Comparison of ENCODE assay signal across 8 cellular contexts in genomic region chr17:82698974-82699442, GRCh38. TPM values are rescaled to one million over a fixed set of nuclear protein-coding genes. Genes with fewer than 3 reads are reported as not detected.
DNase-seq lines count a peak whose midpoint lies in the region; ATAC-seq, FAIRE-seq and TF ChIP-seq lines count a peak whose summit lies in the region.

No MANE protein-coding gene starts in this region.

- TF ChIP-seq CTCF in CD14-positive monocyte (IDR thresholded peaks at IDR 0.05) (no peak), HCT116 (IDR thresholded peaks at IDR 0.05 in 2 of 3, conservative IDR thresholded peaks at IDR 0.05 in 1 of 3; ENCODE audit: borderline replicate concordance in 1 of 3, insufficient read depth in 1 of 3, low read depth in 2 of 3, low read length in 2 of 3) (no peak), WI38 (IDR thresholded peaks at IDR 0.05; ENCODE audit: low read depth, low read length) (no peak)

- H3K36me3 Mint-ChIP-seq in CD14-positive monocyte (peaks cover 0 to 6% of the 10 kb centered on the region in 2 donors), immature natural killer cell (peaks cover 6 to 7% (median 7%) of the 10 kb centered on the region in 3 donors)

- H3K9ac ChIP-seq in HCT116 (ENCODE audit: low read length), result no peak overlapping the region

- H3K4me1 ChIP-seq in HCT116 (ENCODE audit: control insufficient read depth in 1 of 2, insufficient read depth in 2 of 2, low read length in 2 of 2), result peaks cover 7 to 14% of the 10 kb centered on the region in 2 experiments; a peak in 2 of 4 replicates

- H2AFZ ChIP-seq in HCT116 (ENCODE audit: low read depth, low read length, poor library complexity, severe bottlenecking), result no peak overlapping the region

- no TSS peak for BruUV-seq in HCT116 (replicated peaks; lab: Mats Ljungman, UMichigan)

- no peak for TF ChIP-seq RAD21 in HCT116 (IDR thresholded peaks at IDR 0.05; ENCODE audit: low read depth)

- H3K27ac ChIP-seq in HCT116 (ENCODE audit: low read depth, low read length), result peak overlapping the region; percentile 21; the same call in 1 of the 2 replicates
- peak overlapping the region; percentile 24 for H3K27ac ChIP-seq in temporal lobe (ENCODE audit: low read depth, low read length)

- H3K27ac Mint-ChIP-seq in CD14-positive monocyte, result peak overlapping the region in 3 of 7 donors; percentile 26 to 78 (median 70)
- H3K27ac Mint-ChIP-seq in immature natural killer cell, result peak overlapping the region in 3 of 6 donors; percentile 50 to 81 (median 64)

- H3K4me2 ChIP-seq in HCT116 (ENCODE audit: low read length), result peak overlapping the region; percentile 74

- no peaks in the 10 kb centered on the region for H4K20me1 ChIP-seq in HCT116 (ENCODE audit: insufficient read depth)

- RAD21 ChIA-PET in HCT116 (lab: Charles Lee; ENCODE audit: low non-redundant PET in 1 of 2, low total read pairs in 2 of 2, uncharacterized antibody in 2 of 2, unreplicated experiment in 2 of 2), result no interaction called here

- H3K9me3 ChIP-seq in HCT116 (ENCODE audit: control insufficient read depth in 1 of 2, insufficient read depth in 1 of 2, low read depth in 1 of 2, low read length in 2 of 2), result peaks cover 16 to 18% of the 10 kb centered on the region in 2 experiments; a peak in 3 of 4 replicates

- intact Hi-C loops in CD14-positive monocyte (cut with micrococcal nuclease), result loop anchor here (2.0 to 10.0 kb wide), 4 partner anchors 50 to 244 kb away; partner anchors contain the start of genes WDR45B (in 2 of the 2), CYBC1 (in 1 of the 2), NARF (in 1 of the 2) and TBCD (in 1 of the 2)
- intact Hi-C loops in HCT116 (cut with micrococcal nuclease), result no loop called here

- no peak for DNase-seq in CD14-positive monocyte (ENCODE audit: low spot score)
- no peak for DNase-seq in HCT116 (ENCODE audit: low read depth, low spot score)
- no peak for DNase-seq in immature natural killer cell
- DNase-seq in GM12891 (ENCODE audit: insufficient read length, low spot score), result no peak
- no peak for DNase-seq in stimulated activated CD8-positive, alpha-beta memory T cell treated with anti-CD3 and anti-CD28 coated beads, Interleukin-4, amount 100 ng/mL, for 48 hours
- no peak for DNase-seq in NCI-H1048 (lab: John Stamatoyannopoulos, UW)

- H3K9me2 ChIP-seq in HCT116 (ENCODE audit: insufficient read depth), result no peaks in the 10 kb centered on the region

- TF ChIP-seq POLR2A in HCT116 (IDR thresholded peaks at IDR 0.05; ENCODE audit: borderline replicate concordance, extremely low read depth, insufficient read depth, insufficient read length) (no peak), GM12891 (IDR thresholded peaks at IDR 0.05; ENCODE audit: low read depth, low read length) (no peak)

- CTCF ChIA-PET in HCT116 (lab: Charles Lee), result interaction anchor here (0.7 kb wide), 1 partner anchor 1498 kb away, joined by 3 read pairs; no protein-coding TSS in a partner anchor

- no peaks in the 10 kb centered on the region for H3K79me2 ChIP-seq in HCT116 (ENCODE audit: insufficient read depth, low read length)

- H3K4me1 Mint-ChIP-seq in CD14-positive monocyte, result peaks cover 9% of the 10 kb centered on the region
- H3K4me1 Mint-ChIP-seq in immature natural killer cell, result peaks cover 6 to 11% of the 10 kb centered on the region in 2 donors

- H3K4me3 ChIP-seq in HCT116 (replicated peaks in 1 of 2; ENCODE audit: low read depth in 1 of 2, low read length in 2 of 2) (peak overlapping the region; percentile 27 to 50), WI38 (ENCODE audit: low read depth, low read length) (peak overlapping the region; percentile 65)

- POLR2A ChIA-PET in HCT116 (lab: Charles Lee), result no interaction called here

- H3K9me3 Mint-ChIP-seq in CD14-positive monocyte (peaks cover 9 to 31% (median 22%) of the 10 kb centered on the region in 7 donors), immature natural killer cell (peaks cover 0 to 8% (median 3%) of the 10 kb centered on the region in 6 donors)

- H3K27me3 Mint-ChIP-seq in CD14-positive monocyte (ENCODE audit: low read depth in 3 of 3) (peaks cover 23 to 31% (median 26%) of the 10 kb centered on the region in 3 donors), immature natural killer cell (ENCODE audit: low read depth in 3 of 3) (peaks cover 4 to 6% (median 6%) of the 10 kb centered on the region in 3 donors)

- no peak for ATAC-seq in HCT116

- H3K27me3 ChIP-seq in HCT116 (ENCODE audit: insufficient read depth, low read length), result no peaks in the 10 kb centered on the region

- H3K4me3 Mint-ChIP-seq in CD14-positive monocyte (peak overlapping the region; percentile 75 to 92), immature natural killer cell (peak overlapping the region; percentile 86 to 94 (median 93))

- FAIRE-seq in GM12891 (lab: Jason Lieb, UNC), result no peak

- no peaks in the 10 kb centered on the region for H3K36me3 ChIP-seq in HCT116 (ENCODE audit: control insufficient read depth in 1 of 2, insufficient read depth in 2 of 2, low read length in 2 of 2)

TF ChIP-seq in HCT116, 20 proteins besides CTCF, POLR2A, EP300 and RAD21:
- TF ChIP-seq ZNF274 (IDR thresholded peaks at IDR 0.05; ENCODE audit: low read depth, low read length), result no peak
- TF ChIP-seq SP1 (IDR thresholded peaks at IDR 0.05; ENCODE audit: low read depth), result no peak
- TF ChIP-seq EZH2phosphoT487 (IDR thresholded peaks at IDR 0.05; ENCODE audit: borderline replicate concordance), result no peak
- TF ChIP-seq JUND (IDR thresholded peaks at IDR 0.05), result no peak
- no peak for TF ChIP-seq SRF (IDR thresholded peaks at IDR 0.05; ENCODE audit: low read depth)
- no peak for TF ChIP-seq ELF1 (IDR thresholded peaks at IDR 0.05; ENCODE audit: borderline replicate concordance, low read depth)

TF ChIP-seq in GM12891, 5 proteins besides CTCF, POLR2A, EP300 and RAD21:
- TF ChIP-seq PAX5 (IDR thresholded peaks at IDR 0.05; ENCODE audit: insufficient read depth, low read length, severe bottlenecking) (no peak), POLR2AphosphoS5 (IDR thresholded peaks at IDR 0.05; ENCODE audit: low read depth, low read length) (no peak), SPI1 (IDR thresholded peaks at IDR 0.05; ENCODE audit: low read depth, low read length) (no peak), POU2F2 (IDR thresholded peaks at IDR 0.05; ENCODE audit: low read depth, low read length) (no peak), TAF1 (IDR thresholded peaks at IDR 0.05; ENCODE audit: low read depth, low read length) (no peak)

RNA-seq across cellular contexts. Expression of gene RAB40B, which starts 0.5 kb away (rescaled TPM):
- polyA plus RNA-seq in CD14-positive monocyte (under 1 TPM; 0.75 to 0.95 TPM), immature natural killer cell (1 to 10 TPM; 3.1 to 4.4 (median 3.9) TPM)
- total RNA-seq in HCT116 (2021; ENCODE audit: unreplicated experiment) (22.1 TPM), temporal lobe (13.0 TPM)
- polyA plus RNA-seq in HCT116 (2012), result 14.6 and 16.4 TPM in 2 replicates
- polyA plus RNA-seq in GM12891 (2012; ENCODE audit: low read depth, missing spikeins), result 2.6 TPM

RNA-seq across cellular contexts. Expression of gene FN3KRP, which starts 17.5 kb away (rescaled TPM):
- polyA plus RNA-seq in CD14-positive monocyte, result 10 to 100 TPM; 16.5 to 23.2 TPM
- 35.2 TPM for total RNA-seq in HCT116 (2021; ENCODE audit: unreplicated experiment)
- 32.5 and 35.2 TPM in 2 replicates for polyA plus RNA-seq in HCT116 (2012)
- 10 to 100 TPM; 23.7 to 76.6 (median 47.3) TPM for polyA plus RNA-seq in immature natural killer cell
- total RNA-seq in temporal lobe, result 25.6 TPM
- 26.8 TPM for polyA plus RNA-seq in GM12891 (2012; ENCODE audit: low read depth, missing spikeins)

RNA-seq across cellular contexts. Expression of gene FN3K, which starts 36.4 kb away (rescaled TPM):
- polyA plus RNA-seq in CD14-positive monocyte (not detected), immature natural killer cell (1 to 10 TPM in 1 of 3 donors, under 1 TPM in 2; 0.18 to 1.1 (median 0.50) TPM)
- total RNA-seq in HCT116 (2021; ENCODE audit: unreplicated experiment) (9.9 TPM), temporal lobe (32.9 TPM)
- 8.6 and 10.7 TPM in 2 replicates for polyA plus RNA-seq in HCT116 (2012)
- polyA plus RNA-seq in GM12891 (2012; ENCODE audit: low read depth, missing spikeins), result 0.26 TPM

RNA-seq across cellular contexts. Expression of gene WDR45B, which starts 50.8 kb away (rescaled TPM):
- polyA plus RNA-seq in CD14-positive monocyte, result 10 to 100 TPM; 42.6 to 60.3 TPM
- total RNA-seq in HCT116 (2021; ENCODE audit: unreplicated experiment), result 117 TPM
- polyA plus RNA-seq in HCT116 (2012), result 148 and 173 TPM in 2 replicates
- polyA plus RNA-seq in immature natural killer cell, result 10 to 100 TPM; 34.3 to 65.5 (median 48.9) TPM
- total RNA-seq in temporal lobe, result 43.0 TPM
- polyA plus RNA-seq in GM12891 (2012; ENCODE audit: low read depth, missing spikeins), result 32.0 TPM

RNA-seq across cellular contexts. Expression of gene TBCD, which starts 52.9 kb away (rescaled TPM):
- polyA plus RNA-seq in CD14-positive monocyte (10 to 100 TPM; 54.7 to 74.0 TPM), immature natural killer cell (100 to 1,000 TPM in 1 of 3 donors, 10 to 100 TPM in 2; 70.2 to 142 (median 99.7) TPM)
- total RNA-seq in HCT116 (2021; ENCODE audit: unreplicated experiment) (152 TPM), temporal lobe (63.4 TPM)
- 140 and 154 TPM in 2 replicates for polyA plus RNA-seq in HCT116 (2012)
- polyA plus RNA-seq in GM12891 (2012; ENCODE audit: low read depth, missing spikeins), result 78.5 TPM
